In the genomic region with DNA sequence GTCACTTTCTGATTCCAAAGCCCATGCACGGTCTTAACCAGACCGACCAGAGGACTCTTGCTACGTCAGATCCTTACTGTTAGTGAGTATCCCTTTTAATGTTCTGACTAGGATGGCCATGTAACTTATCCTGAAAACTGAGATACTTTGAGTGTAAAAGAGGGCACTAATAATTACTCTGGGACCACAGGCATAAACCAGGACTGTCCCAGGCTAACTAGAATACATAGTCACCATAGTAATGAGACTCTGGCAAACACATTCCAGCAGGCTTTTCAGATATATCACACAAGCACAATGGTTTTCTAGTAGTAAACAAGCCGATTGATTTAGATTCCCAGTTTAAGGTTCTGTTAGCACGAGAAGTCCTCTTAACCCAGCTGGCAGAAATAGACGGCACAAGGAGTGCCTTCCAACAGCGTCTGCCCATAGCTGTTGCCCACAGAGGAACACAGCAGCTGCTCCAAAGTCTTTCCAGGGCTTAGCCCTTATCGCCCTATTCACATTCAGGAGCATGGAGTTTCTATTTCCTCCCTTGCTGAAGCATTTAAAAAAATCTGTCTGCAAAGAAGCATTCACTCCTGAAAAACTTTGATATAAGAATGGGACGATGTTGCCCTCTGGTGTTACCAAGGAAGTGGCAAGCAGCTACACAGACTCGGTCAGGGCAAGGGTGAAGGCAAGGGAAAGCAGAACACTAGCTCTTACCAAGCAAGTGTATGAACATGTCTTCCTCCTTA, we compare ENCODE assay signal across 8 cellular contexts.
A peak's percentile ranks its signal among the peaks of the same experiment; 100 is the strongest.
DNase-seq lines count a peak whose midpoint lies in the region; ATAC-seq and TF ChIP-seq lines count a peak whose summit lies in the region.

No MANE protein-coding gene starts in this region.

- ATAC-seq in HG03025 (IDR thresholded peaks at IDR 0.05; ENCODE audit: low FRiP score, unreplicated experiment) (no peak), GM21528 (IDR thresholded peaks at IDR 0.05; ENCODE audit: low FRiP score, unreplicated experiment) (no peak)

- no peaks in the 10 kb centered on the region for H3K9me3 Mint-ChIP-seq in nephron progenitor cell

- 0 out of 2 replicates have a peak overlapping the region, but pooled peaks have one; percentile 17 for H2AFZ ChIP-seq in OCI-LY7 (ENCODE audit: low read length)

- H3K27me3 ChIP-seq in A673 (replicated peaks; ENCODE audit: insufficient read depth, low read depth, low read length, poor library complexity) = no peaks in the 10 kb centered on the region

- no peak overlapping the region for H3K4me3 Mint-ChIP-seq in nephron progenitor cell

- no peak overlapping the region for H3K27ac Mint-ChIP-seq in nephron progenitor cell

- H3K36me3 ChIP-seq in A673 (ENCODE audit: insufficient read depth, low read length, poor library complexity, severe bottlenecking) (no peaks in the 10 kb centered on the region), OCI-LY7 (ENCODE audit: insufficient read depth, low read length) (no peaks in the 10 kb centered on the region)

- DNase-seq in A673 (ENCODE audit: low spot score) (peak; percentile 4), OCI-LY7 (ENCODE audit: low spot score) (peak; percentile 31), erythroblast (lab: John Stamatoyannopoulos, UW) (peak; percentile 3 to 19), nephron progenitor cell (peak; percentile 4), activated gamma-delta T cell treated with Interleukin-2 at 50 U/mL for 16 hours (no peak)

- no peak overlapping the region for H3K4me2 ChIP-seq in OCI-LY7 (ENCODE audit: low read length)

- no peaks in the 10 kb centered on the region for H3K36me3 Mint-ChIP-seq in nephron progenitor cell (ENCODE audit: low read depth)

- BruUV-seq in A673 (replicated peaks; lab: Mats Ljungman, UMichigan) = no TSS peak
- no TSS peak for BruUV-seq in OCI-LY7 (replicated peaks; lab: Mats Ljungman, UMichigan)

- no peaks in the 10 kb centered on the region for H3K9me2 ChIP-seq in OCI-LY7 (ENCODE audit: insufficient read depth, low read length)

- H3K9me3 ChIP-seq in A673 (ENCODE audit: low read depth, low read length, poor library complexity, severe bottlenecking) = no peaks in the 10 kb centered on the region
- H3K9me3 ChIP-seq in OCI-LY7 (ENCODE audit: low read length) = no peaks in the 10 kb centered on the region

- no peaks in the 10 kb centered on the region for H3K4me1 ChIP-seq in A673 (ENCODE audit: insufficient read depth, low read length, poor library complexity, severe bottlenecking)
- no peaks in the 10 kb centered on the region for H3K4me1 ChIP-seq in OCI-LY7 (ENCODE audit: insufficient read depth, low read length, poor library complexity, severe bottlenecking)

- CTCF ChIA-PET in A673 (lab: Charles Lee) (no interaction called here), OCI-LY7 (lab: Charles Lee; ENCODE audit: unreplicated experiment) (no interaction called here)

- no peak overlapping the region for H3K4me3 ChIP-seq in A673 (ENCODE audit: low read depth, low read length, poor library complexity, severe bottlenecking)
- no peak overlapping the region for H3K4me3 ChIP-seq in OCI-LY7 (ENCODE audit: low read depth, low read length, poor library complexity, severe bottlenecking)

- POLR2A ChIA-PET in A673 (lab: Charles Lee; ENCODE audit: low non-redundant PET) (interaction anchor here (0.7 kb wide), 1 partner anchor 442 kb away, joined by 4 read pairs; no protein-coding TSS in a partner anchor), OCI-LY7 (lab: Charles Lee) (no interaction called here)

- TF ChIP-seq POLR2A in erythroblast (IDR thresholded peaks at IDR 0.05; ENCODE audit: low read length) = no peak

- H4K20me1 ChIP-seq in OCI-LY7 (ENCODE audit: insufficient read depth, low read length) = no peaks in the 10 kb centered on the region

- intact Hi-C loops in A673 (cut with micrococcal nuclease; ENCODE audit: unreplicated experiment) = no loop called here
- intact Hi-C loops in OCI-LY7 (cut with micrococcal nuclease; ENCODE audit: unreplicated experiment) = no loop called here

- TF ChIP-seq CTCF in A673 (conservative IDR thresholded peaks at IDR 0.05; ENCODE audit: low read depth, low read length) (0 out of 2 replicates have a peak, but pooled peaks have one; percentile 18), GM12873 (IDR thresholded peaks at IDR 0.05; ENCODE audit: insufficient read depth, low read depth, low read length, missing control alignments) (peak; percentile 17), OCI-LY7 (conservative IDR thresholded peaks at IDR 0.05; ENCODE audit: low read length) (peak; percentile 61), nephron progenitor cell (IDR thresholded peaks at IDR 0.05) (no peak)

- peaks cover 45% of the 10 kb centered on the region for H3K4me1 Mint-ChIP-seq in nephron progenitor cell

- H3K79me2 ChIP-seq in OCI-LY7 (ENCODE audit: insufficient read depth, low read depth, low read length) = no peaks in the 10 kb centered on the region

- H3K27ac ChIP-seq in A673 (ENCODE audit: low read depth, low read length, poor library complexity, severe bottlenecking) (no peak overlapping the region), OCI-LY7 (ENCODE audit: low read depth, low read length, poor library complexity, severe bottlenecking) (no peak overlapping the region)

- no peaks in the 10 kb centered on the region for H3K27me3 Mint-ChIP-seq in nephron progenitor cell (ENCODE audit: low read depth, poor library complexity)
